1 cellular context compared by ENCODE assay signal in genomic region chr12:49069507-49070346, GRCh38.
TF ChIP-seq lines count a peak whose summit lies in the region.

A gene with protein sequence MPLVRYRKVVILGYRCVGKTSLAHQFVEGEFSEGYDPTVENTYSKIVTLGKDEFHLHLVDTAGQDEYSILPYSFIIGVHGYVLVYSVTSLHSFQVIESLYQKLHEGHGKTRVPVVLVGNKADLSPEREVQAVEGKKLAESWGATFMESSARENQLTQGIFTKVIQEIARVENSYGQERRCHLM (minus strand): TSS chr12:49069979. CDS start chr12:49069785, 194 bp downstream.

TF ChIP-seq in K562, 482 proteins besides CTCF, POLR2A, EP300 and RAD21 (continued from another document and continues in another):
- TF ChIP-seq ZNF639 (CRISPR knock-in tag; conservative IDR thresholded peaks at IDR 0.05 in 1 of 2, IDR thresholded peaks at IDR 0.05 in 1 of 2), result peak in 1 of 2 experiments; percentile 40; a peak in 1 of 4 replicates
- no peak for TF ChIP-seq TSC22D4 (tag; IDR thresholded peaks at IDR 0.05)
- peak; percentile 90 for TF ChIP-seq L3MBTL2 (IDR thresholded peaks at IDR 0.05)
- TF ChIP-seq, protein P1, sequence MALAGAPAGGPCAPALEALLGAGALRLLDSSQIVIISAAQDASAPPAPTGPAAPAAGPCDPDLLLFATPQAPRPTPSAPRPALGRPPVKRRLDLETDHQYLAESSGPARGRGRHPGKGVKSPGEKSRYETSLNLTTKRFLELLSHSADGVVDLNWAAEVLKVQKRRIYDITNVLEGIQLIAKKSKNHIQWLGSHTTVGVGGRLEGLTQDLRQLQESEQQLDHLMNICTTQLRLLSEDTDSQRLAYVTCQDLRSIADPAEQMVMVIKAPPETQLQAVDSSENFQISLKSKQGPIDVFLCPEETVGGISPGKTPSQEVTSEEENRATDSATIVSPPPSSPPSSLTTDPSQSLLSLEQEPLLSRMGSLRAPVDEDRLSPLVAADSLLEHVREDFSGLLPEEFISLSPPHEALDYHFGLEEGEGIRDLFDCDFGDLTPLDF (CRISPR knock-in tag; IDR thresholded peaks at IDR 0.05), result no peak
- TF ChIP-seq CEBPB (tag; IDR thresholded peaks at IDR 0.05), result peak; percentile 51; the same call in 1 of the 2 replicates
- TF ChIP-seq POLR2G (IDR thresholded peaks at IDR 0.05; ENCODE audit: low read depth, low read length), result peak; percentile 93
- TF ChIP-seq MYNN (IDR thresholded peaks at IDR 0.05), result peak; percentile 40; the same call in 1 of the 2 replicates
- no peak for TF ChIP-seq MYNN (CRISPR knock-in tag; IDR thresholded peaks at IDR 0.05)
- TF ChIP-seq PHF21A (IDR thresholded peaks at IDR 0.05; ENCODE audit: borderline replicate concordance, low read depth), result peak; percentile 20; the same call in 1 of the 2 replicates
- TF ChIP-seq MEIS2 (IDR thresholded peaks at IDR 0.05; ENCODE audit: partially characterized antibody), result peak; percentile 80
- 0 out of 2 replicates have a peak, but pooled peaks have one; percentile 29 for TF ChIP-seq ZNF24 (IDR thresholded peaks at IDR 0.05)
- peak; percentile 86 for TF ChIP-seq CXXC5 (CRISPR knock-in tag; IDR thresholded peaks at IDR 0.05)
- TF ChIP-seq MTA3 (IDR thresholded peaks at IDR 0.05; ENCODE audit: borderline replicate concordance), result peak; percentile 87; the same call in 1 of the 2 replicates
- TF ChIP-seq STAG1 (CRISPR knock-in tag; IDR thresholded peaks at IDR 0.05; ENCODE audit: borderline replicate concordance), result no peak
- TF ChIP-seq RCOR1 (IDR thresholded peaks at IDR 0.05; ENCODE audit: borderline replicate concordance in 1 of 2, low read depth in 2 of 2, low read length in 2 of 2), result peak in 1 of 2 experiments; percentile 80; a peak in 3 of 4 replicates
- peak; percentile 17; the same call in 1 of the 2 replicates for TF ChIP-seq JUND (IDR thresholded peaks at IDR 0.05; ENCODE audit: borderline replicate concordance, low read depth, low read length)
- no peak; the same call in 2 of the 3 replicates for TF ChIP-seq JUND (tag; IDR thresholded peaks at IDR 0.05; ENCODE audit: borderline replicate concordance, low read depth, low read length)
- TF ChIP-seq CREM (IDR thresholded peaks at IDR 0.05; ENCODE audit: low read depth), result peak; percentile 56
- 0 out of 2 replicates have a peak, but pooled peaks have one; percentile 39 for TF ChIP-seq PHB2 (IDR thresholded peaks at IDR 0.05; ENCODE audit: low read depth)
- TF ChIP-seq ARNT (IDR thresholded peaks at IDR 0.05), result no peak
- TF ChIP-seq ZNF224 (CRISPR knock-in tag; IDR thresholded peaks at IDR 0.05), result no peak
- peak; percentile 42 for TF ChIP-seq NFYB (IDR thresholded peaks at IDR 0.05; ENCODE audit: extremely low read depth, insufficient read length)
- no peak for TF ChIP-seq ZNF444 (CRISPR knock-in tag; IDR thresholded peaks at IDR 0.05)
- peak; percentile 98 to 99 for TF ChIP-seq FOXK2 (conservative IDR thresholded peaks at IDR 0.05 in 1 of 2, IDR thresholded peaks at IDR 0.05 in 1 of 2; ENCODE audit: low read depth in 2 of 2)
- peak; percentile 88; the same call in 1 of the 2 replicates for TF ChIP-seq LARP7 (IDR thresholded peaks at IDR 0.05)
- TF ChIP-seq, protein P2, sequence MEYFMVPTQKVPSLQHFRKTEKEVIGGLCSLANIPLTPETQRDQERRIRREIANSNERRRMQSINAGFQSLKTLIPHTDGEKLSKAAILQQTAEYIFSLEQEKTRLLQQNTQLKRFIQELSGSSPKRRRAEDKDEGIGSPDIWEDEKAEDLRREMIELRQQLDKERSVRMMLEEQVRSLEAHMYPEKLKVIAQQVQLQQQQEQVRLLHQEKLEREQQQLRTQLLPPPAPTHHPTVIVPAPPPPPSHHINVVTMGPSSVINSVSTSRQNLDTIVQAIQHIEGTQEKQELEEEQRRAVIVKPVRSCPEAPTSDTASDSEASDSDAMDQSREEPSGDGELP (CRISPR knock-in tag; IDR thresholded peaks at IDR 0.05; ENCODE audit: borderline replicate concordance), result peak; percentile 88; the same call in 1 of the 2 replicates
- no peak for TF ChIP-seq ZNF217 (CRISPR knock-in tag; IDR thresholded peaks at IDR 0.05)
- TF ChIP-seq SMAD4 (CRISPR knock-in tag; conservative IDR thresholded peaks at IDR 0.05), result 0 out of 2 replicates have a peak, but pooled peaks have one; percentile 62
- peak in 1 of 2 experiments; percentile 59; a peak in 2 of 4 replicates for TF ChIP-seq MAZ (CRISPR knock-in tag; conservative IDR thresholded peaks at IDR 0.05 in 1 of 2, IDR thresholded peaks at IDR 0.05 in 1 of 2)
- TF ChIP-seq MNT (conservative IDR thresholded peaks at IDR 0.05), result peak; percentile 99
- no peak for TF ChIP-seq SAFB2 (IDR thresholded peaks at IDR 0.05; ENCODE audit: borderline replicate concordance, low read depth, low read length, severe bottlenecking)
- no peak for TF ChIP-seq ZBTB7A (IDR thresholded peaks at IDR 0.05; ENCODE audit: borderline replicate concordance, control insufficient read depth, low read depth, low read length)
- peak; percentile 92 for TF ChIP-seq SP1 (CRISPR knock-in tag; IDR thresholded peaks at IDR 0.05)
- TF ChIP-seq CSDE1 (IDR thresholded peaks at IDR 0.05), result no peak
- TF ChIP-seq NR1H2 (CRISPR knock-in tag; IDR thresholded peaks at IDR 0.05), result no peak
- TF ChIP-seq TCF7L2 (IDR thresholded peaks at IDR 0.05; ENCODE audit: low read depth, low read length), result no peak
- TF ChIP-seq TBP (optimal IDR thresholded peaks at IDR 0.05; ENCODE audit: low read depth, low read length), result peak; percentile 60
- TF ChIP-seq TEAD4 (IDR thresholded peaks at IDR 0.05; ENCODE audit: low read length), result peak; percentile 20; the same call in 1 of the 2 replicates
- no peak for TF ChIP-seq TEAD4 (CRISPR knock-in tag; IDR thresholded peaks at IDR 0.05; ENCODE audit: borderline replicate concordance)
- no peak for TF ChIP-seq OTX1 (CRISPR knock-in tag; IDR thresholded peaks at IDR 0.05)
- no peak for TF ChIP-seq NR2C1 (IDR thresholded peaks at IDR 0.05)
- TF ChIP-seq NR2C1 (tag; IDR thresholded peaks at IDR 0.05), result no peak
- no peak for TF ChIP-seq FIP1L1 (IDR thresholded peaks at IDR 0.05; ENCODE audit: low read depth, low read length, poor library complexity, severe bottlenecking)
- peak; percentile 67 for TF ChIP-seq C11orf30 (IDR thresholded peaks at IDR 0.05; ENCODE audit: low read depth)
- TF ChIP-seq NBN (IDR thresholded peaks at IDR 0.05; ENCODE audit: low read depth), result peak; percentile 83
- TF ChIP-seq, protein P3, sequence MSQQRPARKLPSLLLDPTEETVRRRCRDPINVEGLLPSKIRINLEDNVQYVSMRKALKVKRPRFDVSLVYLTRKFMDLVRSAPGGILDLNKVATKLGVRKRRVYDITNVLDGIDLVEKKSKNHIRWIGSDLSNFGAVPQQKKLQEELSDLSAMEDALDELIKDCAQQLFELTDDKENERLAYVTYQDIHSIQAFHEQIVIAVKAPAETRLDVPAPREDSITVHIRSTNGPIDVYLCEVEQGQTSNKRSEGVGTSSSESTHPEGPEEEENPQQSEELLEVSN (IDR thresholded peaks at IDR 0.05; ENCODE audit: borderline replicate concordance in 1 of 2, extremely low read depth in 1 of 2, insufficient read depth in 1 of 2, insufficient read length in 1 of 2, low read depth in 1 of 2, low read length in 1 of 2, poor library complexity in 1 of 2, severe bottlenecking in 1 of 2), result peak; percentile 85 to 94
- TF ChIP-seq ZNF778 (CRISPR knock-in tag; IDR thresholded peaks at IDR 0.05), result no peak
- peak; percentile 27 for TF ChIP-seq DPF2 (IDR thresholded peaks at IDR 0.05)
- TF ChIP-seq FOXK1 (CRISPR knock-in tag; IDR thresholded peaks at IDR 0.05; ENCODE audit: borderline replicate concordance), result 0 out of 2 replicates have a peak, but pooled peaks have one; percentile 17
- 0 out of 2 replicates have a peak, but pooled peaks have one; percentile 20 for TF ChIP-seq POLR2AphosphoS5 (IDR thresholded peaks at IDR 0.05; ENCODE audit: control insufficient read depth, insufficient read depth, low read depth, low read length)
- TF ChIP-seq, protein P4, sequence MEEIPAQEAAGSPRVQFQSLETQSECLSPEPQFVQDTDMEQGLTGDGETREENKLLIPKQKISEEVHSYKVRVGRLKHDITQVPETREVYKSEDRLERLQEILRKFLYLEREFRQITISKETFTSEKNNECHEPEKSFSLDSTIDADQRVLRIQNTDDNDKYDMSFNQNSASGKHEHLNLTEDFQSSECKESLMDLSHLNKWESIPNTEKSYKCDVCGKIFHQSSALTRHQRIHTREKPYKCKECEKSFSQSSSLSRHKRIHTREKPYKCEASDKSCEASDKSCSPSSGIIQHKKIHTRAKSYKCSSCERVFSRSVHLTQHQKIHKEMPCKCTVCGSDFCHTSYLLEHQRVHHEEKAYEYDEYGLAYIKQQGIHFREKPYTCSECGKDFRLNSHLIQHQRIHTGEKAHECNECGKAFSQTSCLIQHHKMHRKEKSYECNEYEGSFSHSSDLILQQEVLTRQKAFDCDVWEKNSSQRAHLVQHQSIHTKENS (CRISPR knock-in tag; IDR thresholded peaks at IDR 0.05), result no peak
- TF ChIP-seq, protein P5, sequence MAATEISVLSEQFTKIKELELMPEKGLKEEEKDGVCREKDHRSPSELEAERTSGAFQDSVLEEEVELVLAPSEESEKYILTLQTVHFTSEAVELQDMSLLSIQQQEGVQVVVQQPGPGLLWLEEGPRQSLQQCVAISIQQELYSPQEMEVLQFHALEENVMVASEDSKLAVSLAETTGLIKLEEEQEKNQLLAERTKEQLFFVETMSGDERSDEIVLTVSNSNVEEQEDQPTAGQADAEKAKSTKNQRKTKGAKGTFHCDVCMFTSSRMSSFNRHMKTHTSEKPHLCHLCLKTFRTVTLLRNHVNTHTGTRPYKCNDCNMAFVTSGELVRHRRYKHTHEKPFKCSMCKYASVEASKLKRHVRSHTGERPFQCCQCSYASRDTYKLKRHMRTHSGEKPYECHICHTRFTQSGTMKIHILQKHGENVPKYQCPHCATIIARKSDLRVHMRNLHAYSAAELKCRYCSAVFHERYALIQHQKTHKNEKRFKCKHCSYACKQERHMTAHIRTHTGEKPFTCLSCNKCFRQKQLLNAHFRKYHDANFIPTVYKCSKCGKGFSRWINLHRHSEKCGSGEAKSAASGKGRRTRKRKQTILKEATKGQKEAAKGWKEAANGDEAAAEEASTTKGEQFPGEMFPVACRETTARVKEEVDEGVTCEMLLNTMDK (IDR thresholded peaks at IDR 0.05; ENCODE audit: borderline replicate concordance, insufficient read depth, low read depth, low read length, poor library complexity, severe bottlenecking), result peak; percentile 48
- peak; percentile 79; the same call in 1 of the 2 replicates for TF ChIP-seq HLTF (IDR thresholded peaks at IDR 0.05)
- TF ChIP-seq ESRRA (IDR thresholded peaks at IDR 0.05; ENCODE audit: borderline replicate concordance, low read depth), result 0 out of 2 replicates have a peak, but pooled peaks have one; percentile 13
- TF ChIP-seq ADNP (tag; IDR thresholded peaks at IDR 0.05), result no peak
- peak; percentile 67; the same call in 1 of the 2 replicates for TF ChIP-seq SIN3B (IDR thresholded peaks at IDR 0.05; ENCODE audit: low read depth)
- TF ChIP-seq NR2F6 (CRISPR knock-in tag; IDR thresholded peaks at IDR 0.05), result no peak
- TF ChIP-seq GABPB2 (CRISPR knock-in tag; conservative IDR thresholded peaks at IDR 0.05), result no peak
- TF ChIP-seq NRF1 (conservative IDR thresholded peaks at IDR 0.05 in 1 of 2, IDR thresholded peaks at IDR 0.05 in 1 of 2), result peak; percentile 97
- TF ChIP-seq RBBP5 (IDR thresholded peaks at IDR 0.05; ENCODE audit: borderline replicate concordance, insufficient read depth, low read length, poor library complexity, severe bottlenecking), result peak; percentile 89
- TF ChIP-seq TEAD1 (CRISPR knock-in tag; IDR thresholded peaks at IDR 0.05), result peak in 1 of 2 experiments; percentile 82; a peak in 2 of 4 replicates
- TF ChIP-seq NELFE (IDR thresholded peaks at IDR 0.05; ENCODE audit: insufficient read depth, insufficient read length), result no peak
- no peak for TF ChIP-seq PHF20 (IDR thresholded peaks at IDR 0.05; ENCODE audit: partially characterized antibody)
- no peak for TF ChIP-seq ZFP1 (CRISPR knock-in tag; IDR thresholded peaks at IDR 0.05)
- TF ChIP-seq SUPT5H (IDR thresholded peaks at IDR 0.05), result peak; percentile 38; the same call in 1 of the 2 replicates
